Comparison of ENCODE assay signal across 8 cellular contexts in genomic region chr19:17266589-17266974, GRCh38. TPM values are rescaled to one million over a fixed set of nuclear protein-coding genes. Genes with fewer than 3 reads are reported as not detected.
A peak's percentile ranks its signal among the peaks of the same experiment; 100 is the strongest.
DNase-seq lines count a peak whose midpoint lies in the region; ATAC-seq and TF ChIP-seq lines count a peak whose summit lies in the region.

No MANE protein-coding gene starts in this region.

- H3K4me3 Mint-ChIP-seq in activated CD4-positive, alpha-beta T cell treated with anti-CD3 and anti-CD28 coated beads, Interleukin-2, amount 10 ng/mL, durations not matched to agents 24 days and 14 days, result peak overlapping the region; percentile 95

- intact Hi-C loops in activated CD4-positive, alpha-beta T cell treated with anti-CD3 and anti-CD28 coated beads, Interleukin-2, amount 10 ng/mL, durations not matched to agents 24 days and 14 days (cut with micrococcal nuclease), result loop anchor here (2.0 kb wide), 1 partner anchor 52 kb away; the partner anchor contains the start of gene USE1
- intact Hi-C loops in dorsolateral prefrontal cortex (cut with DNase I), result loop anchor here (5.0 kb wide), 2 partner anchors 39 to 49 kb away; partner anchors contain the start of genes OCEL1 (in 1 of the 2) and USE1 (in 1 of the 2)

- TF ChIP-seq CTCF in HL-60 (IDR thresholded peaks at IDR 0.05; ENCODE audit: insufficient read depth, low read length) (no peak), dorsolateral prefrontal cortex (IDR thresholded peaks at IDR 0.05 in 54 of 56, conservative IDR thresholded peaks at IDR 0.05 in 2 of 56; ENCODE audit: low read depth in 1 of 56, partially characterized antibody in 56 of 56) (peak in 1 of 56 donors; percentile 3)

- H3K4me3 ChIP-seq in HL-60 (replicated peaks; ENCODE audit: insufficient read depth, low read length), result peak overlapping the region; percentile 4; the same call in 1 of the 2 replicates
- peak overlapping the region in 53 of 59 donors; percentile 9 to 99 (median 41) for H3K4me3 ChIP-seq in dorsolateral prefrontal cortex

- H3K27ac Mint-ChIP-seq in activated CD4-positive, alpha-beta T cell treated with anti-CD3 and anti-CD28 coated beads, Interleukin-2, amount 10 ng/mL, durations not matched to agents 24 days and 14 days, result peak overlapping the region; percentile 79

- H3K27me3 ChIP-seq in HL-60 (ENCODE audit: insufficient read depth, poor library complexity, severe bottlenecking), result no peaks in the 10 kb centered on the region
- H3K27me3 ChIP-seq in dorsolateral prefrontal cortex, result no peaks in the 10 kb centered on the region

- H3K27ac ChIP-seq in HL-60 (replicated peaks) (peak overlapping the region; percentile 25), dorsolateral prefrontal cortex (peak overlapping the region in 56 of 59 donors; percentile 3 to 90 (median 71))

- no peak for DNase-seq in activated CD4-positive, alpha-beta T cell treated with anti-CD3 and anti-CD28 coated beads, Interleukin-2, amount 10 ng/mL, durations not matched to agents 24 days and 14 days
- no peak for DNase-seq in activated CD4-positive, alpha-beta T cell treated with anti-CD3 and anti-CD28 coated beads for 1 hour
- no peak for DNase-seq in HL-60 (ENCODE audit: low read depth in 1 of 2, low spot score in 1 of 2)
- no peak for DNase-seq in dorsolateral prefrontal cortex
- DNase-seq in stimulated activated naive CD8-positive, alpha-beta T cell treated with anti-CD3 and anti-CD28 coated beads, Interleukin-15, Interleukin-2, amounts not matched to agents 100 U/mL and 50 U/mL, for 24 hours, result no peak
- no peak for DNase-seq in AG08395 (ENCODE audit: low spot score)
- no peak for DNase-seq in NCI-H2171 treated with DMSO at 0.1 percent for 48 hours (lab: John Stamatoyannopoulos, UW)

- peak; percentile 0 for ATAC-seq in stimulated activated naive CD8-positive, alpha-beta T cell treated with anti-CD3 and anti-CD28 coated beads, Interleukin-15, Interleukin-2, amounts not matched to agents 100 U/mL and 50 U/mL, for 24 hours
- ATAC-seq in GM21529 (IDR thresholded peaks at IDR 0.05; ENCODE audit: unreplicated experiment), result no peak

- H3K9me3 Mint-ChIP-seq in activated CD4-positive, alpha-beta T cell treated with anti-CD3 and anti-CD28 coated beads, Interleukin-2, amount 10 ng/mL, durations not matched to agents 24 days and 14 days, result no peaks in the 10 kb centered on the region

- H3K36me3 Mint-ChIP-seq in activated CD4-positive, alpha-beta T cell treated with anti-CD3 and anti-CD28 coated beads, Interleukin-2, amount 10 ng/mL, durations not matched to agents 24 days and 14 days (ENCODE audit: low read depth), result peaks cover 13% of the 10 kb centered on the region

- no peaks in the 10 kb centered on the region for H3K27me3 Mint-ChIP-seq in activated CD4-positive, alpha-beta T cell treated with anti-CD3 and anti-CD28 coated beads, Interleukin-2, amount 10 ng/mL, durations not matched to agents 24 days and 14 days

- H3K4me1 Mint-ChIP-seq in activated CD4-positive, alpha-beta T cell treated with anti-CD3 and anti-CD28 coated beads, Interleukin-2, amount 10 ng/mL, durations not matched to agents 24 days and 14 days, result peaks cover 14% of the 10 kb centered on the region

RNA-seq across cellular contexts. Expression of gene BABAM1, which starts 0.7 kb away (rescaled TPM):
- 127 TPM in 2 replicates for total RNA-seq in activated CD4-positive, alpha-beta T cell treated with anti-CD3 and anti-CD28 coated beads, Interleukin-2, amount 10 ng/mL, durations not matched to agents 24 days and 14 days
- total RNA-seq in dorsolateral prefrontal cortex, result 100 to 1,000 TPM in 110 of 120 experiments, 10 to 100 TPM in 10; 78.2 to 165 (median 122) TPM

RNA-seq across cellular contexts. Expression of gene USHBP1, which starts 2.0 kb away (rescaled TPM):
- total RNA-seq in activated CD4-positive, alpha-beta T cell treated with anti-CD3 and anti-CD28 coated beads, Interleukin-2, amount 10 ng/mL, durations not matched to agents 24 days and 14 days, result 0.30 and 0.38 TPM in 2 replicates
- total RNA-seq in dorsolateral prefrontal cortex, result 10 to 100 TPM in 1 of 120 experiments, 1 to 10 TPM in 117, under 1 TPM in 2; 0.90 to 10.9 (median 3.4) TPM

RNA-seq across cellular contexts. Expression of gene ANKLE1, which starts 15.1 kb away (rescaled TPM):
- total RNA-seq in activated CD4-positive, alpha-beta T cell treated with anti-CD3 and anti-CD28 coated beads, Interleukin-2, amount 10 ng/mL, durations not matched to agents 24 days and 14 days, result 17.3 and 17.9 TPM in 2 replicates
- total RNA-seq in dorsolateral prefrontal cortex, result 1 to 10 TPM in 113 of 120 experiments, under 1 TPM in 7; 0.68 to 6.6 (median 2.6) TPM

RNA-seq across cellular contexts. Expression of gene NR2F6, which starts 20.9 kb away (rescaled TPM):
- 15.0 and 16.5 TPM in 2 replicates for total RNA-seq in activated CD4-positive, alpha-beta T cell treated with anti-CD3 and anti-CD28 coated beads, Interleukin-2, amount 10 ng/mL, durations not matched to agents 24 days and 14 days
- total RNA-seq in dorsolateral prefrontal cortex, result 10 to 100 TPM; 15.4 to 52.5 (median 27.8) TPM

RNA-seq across cellular contexts. Expression of gene ABHD8, which starts 36.6 kb away (rescaled TPM):
- total RNA-seq in activated CD4-positive, alpha-beta T cell treated with anti-CD3 and anti-CD28 coated beads, Interleukin-2, amount 10 ng/mL, durations not matched to agents 24 days and 14 days, result 5.6 and 6.5 TPM in 2 replicates
- 100 to 1,000 TPM in 7 of 120 experiments, 10 to 100 TPM in 113; 22.5 to 113 (median 78.2) TPM for total RNA-seq in dorsolateral prefrontal cortex
